Comparison of ENCODE assay signal across 8 cellular contexts in the genomic region with DNA sequence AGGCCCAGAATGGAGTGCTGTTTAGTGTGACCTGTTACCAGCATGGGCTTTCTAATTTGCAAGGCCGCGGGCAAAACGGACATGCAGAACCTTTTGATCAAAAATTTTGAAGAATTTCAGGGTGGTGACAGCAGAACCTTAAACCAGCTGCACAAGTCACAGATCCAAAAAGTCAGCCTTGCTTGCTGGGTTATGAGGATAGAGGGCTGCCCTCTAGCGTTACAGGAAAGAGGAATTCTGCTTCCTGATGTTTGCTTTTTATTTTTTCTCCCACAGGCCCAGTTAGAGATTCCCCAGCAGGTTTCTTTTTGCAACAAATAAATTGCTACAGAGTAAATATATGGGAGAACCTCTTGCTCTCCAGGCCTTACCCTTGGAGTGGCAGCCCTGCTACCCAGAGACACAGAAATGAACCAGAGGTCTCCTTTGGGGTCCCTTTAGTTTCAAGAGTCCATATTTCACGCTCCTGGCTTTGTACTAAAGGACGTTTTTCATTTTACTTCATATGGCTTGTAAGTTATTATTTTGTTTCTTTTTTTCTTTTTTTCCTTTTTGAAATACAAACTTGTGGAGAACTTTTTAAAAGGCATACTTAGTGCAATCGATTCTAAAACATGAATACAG. TPM values are rescaled to one million over a fixed set of nuclear protein-coding genes. Genes with fewer than 3 reads are reported as not detected.
DNase-seq lines count a peak whose midpoint lies in the region; ATAC-seq and TF ChIP-seq lines count a peak whose summit lies in the region.

No MANE protein-coding gene starts in this region.

- ATAC-seq in HCT116 (no peak), left ventricle myocardium superior (peak; percentile 32), GM21576 (IDR thresholded peaks at IDR 0.05; ENCODE audit: unreplicated experiment) (no peak), HG03520 (IDR thresholded peaks at IDR 0.05; ENCODE audit: unreplicated experiment) (no peak)

- peak; percentile 61 for DNase-seq in AG08395 (ENCODE audit: low spot score)
- no peak for DNase-seq in HCT116 (ENCODE audit: low read depth, low spot score)
- DNase-seq in Peyer's patch, result peak in 1 of 3 donors; percentile 52
- no peak for DNase-seq in left ventricle myocardium superior
- peak; percentile 72 for DNase-seq in testis
- DNase-seq in stimulated activated CD8-positive, alpha-beta memory T cell treated with anti-CD3 and anti-CD28 coated beads, Interleukin-4, amount 100 ng/mL, for 48 hours, result no peak

- no peak for TF ChIP-seq CTCF in HCT116 (IDR thresholded peaks at IDR 0.05 in 2 of 3, conservative IDR thresholded peaks at IDR 0.05 in 1 of 3; ENCODE audit: borderline replicate concordance in 1 of 3, insufficient read depth in 1 of 3, low read depth in 2 of 3, low read length in 2 of 3)
- TF ChIP-seq CTCF in Peyer's patch (IDR thresholded peaks at IDR 0.05), result peak in 4 of 6 experiments; percentile 30 to 59 (median 56)
- TF ChIP-seq CTCF in testis (IDR thresholded peaks at IDR 0.05), result peak; percentile 37 to 60 (median 48)

- no peaks in the 10 kb centered on the region for H3K9me2 ChIP-seq in HCT116 (ENCODE audit: insufficient read depth)

- H3K27me3 ChIP-seq in HCT116 (ENCODE audit: insufficient read depth, low read length) (no peaks in the 10 kb centered on the region), Peyer's patch (peaks cover 0 to 15% of the 10 kb centered on the region in 2 donors), testis (no peaks in the 10 kb centered on the region)

- CTCF ChIA-PET in HCT116 (lab: Charles Lee), result no interaction called here

- H3K9ac ChIP-seq in HCT116 (ENCODE audit: low read length), result no peak overlapping the region

- H3K36me3 ChIP-seq in HCT116 (ENCODE audit: control insufficient read depth in 1 of 2, insufficient read depth in 2 of 2, low read length in 2 of 2) (no peaks in the 10 kb centered on the region), Peyer's patch (no peaks in the 10 kb centered on the region), testis (ENCODE audit: low read depth, missing control alignments) (no peaks in the 10 kb centered on the region)

- TF ChIP-seq POLR2A in HCT116 (IDR thresholded peaks at IDR 0.05; ENCODE audit: borderline replicate concordance, extremely low read depth, insufficient read depth, insufficient read length), result no peak
- TF ChIP-seq POLR2A in Peyer's patch (IDR thresholded peaks at IDR 0.05), result no peak
- TF ChIP-seq POLR2A in testis (IDR thresholded peaks at IDR 0.05), result no peak

- no peaks in the 10 kb centered on the region for H4K20me1 ChIP-seq in HCT116 (ENCODE audit: insufficient read depth)

- POLR2A ChIA-PET in HCT116 (lab: Charles Lee), result no interaction called here

- H3K4me1 ChIP-seq in HCT116 (ENCODE audit: control insufficient read depth in 1 of 2, insufficient read depth in 2 of 2, low read length in 2 of 2) (no peaks in the 10 kb centered on the region), Peyer's patch (peaks cover 0 to 22% (median 0%) of the 10 kb centered on the region in 4 donors), testis (peaks cover 13% of the 10 kb centered on the region)

- no peak overlapping the region for H3K4me2 ChIP-seq in HCT116 (ENCODE audit: low read length)

- H3K27ac ChIP-seq in HCT116 (ENCODE audit: low read depth, low read length), result no peak overlapping the region
- no peak overlapping the region for H3K27ac ChIP-seq in Peyer's patch
- H3K27ac ChIP-seq in testis, result peak overlapping the region; percentile 10 to 55

- no peak overlapping the region for H3K4me3 ChIP-seq in HCT116 (replicated peaks in 1 of 2; ENCODE audit: low read depth in 1 of 2, low read length in 2 of 2)
- no peak overlapping the region for H3K4me3 ChIP-seq in Peyer's patch
- no peak overlapping the region for H3K4me3 ChIP-seq in testis

- RAD21 ChIA-PET in HCT116 (lab: Charles Lee; ENCODE audit: low non-redundant PET in 1 of 2, low total read pairs in 2 of 2, uncharacterized antibody in 2 of 2, unreplicated experiment in 2 of 2), result no interaction called here

- H3K9me3 ChIP-seq in HCT116 (ENCODE audit: control insufficient read depth in 1 of 2, insufficient read depth in 1 of 2, low read depth in 1 of 2, low read length in 2 of 2) (peaks cover 0 to 3% of the 10 kb centered on the region in 2 experiments; a peak in 2 of 4 replicates), Peyer's patch (no peaks in the 10 kb centered on the region), testis (no peaks in the 10 kb centered on the region)

- intact Hi-C loops in HCT116 (cut with micrococcal nuclease) (no loop called here), left ventricle myocardium superior (cut with micrococcal nuclease) (no loop called here), testis (cut with DNase I; ENCODE audit: low total_unique reads) (no loop called here)

- 30 to 33% methylated on average over 6 to 7 of the region's 7 CpGs for WGBS in testis, 2 donors

- no peak overlapping the region for H2AFZ ChIP-seq in HCT116 (ENCODE audit: low read depth, low read length, poor library complexity, severe bottlenecking)

- 0 out of 2 replicates have a peak, but pooled peaks have one; percentile 2 for TF ChIP-seq RAD21 in HCT116 (IDR thresholded peaks at IDR 0.05; ENCODE audit: low read depth)

- no TSS peak for BruUV-seq in HCT116 (replicated peaks; lab: Mats Ljungman, UMichigan)

- no peaks in the 10 kb centered on the region for H3K79me2 ChIP-seq in HCT116 (ENCODE audit: insufficient read depth, low read length)

TF ChIP-seq in HCT116, 20 proteins besides CTCF, POLR2A, EP300 and RAD21:
- TF ChIP-seq ELF1 (IDR thresholded peaks at IDR 0.05; ENCODE audit: borderline replicate concordance, low read depth), result no peak
- no peak for TF ChIP-seq EZH2phosphoT487 (IDR thresholded peaks at IDR 0.05; ENCODE audit: borderline replicate concordance)
- no peak for TF ChIP-seq EGR1 (IDR thresholded peaks at IDR 0.05; ENCODE audit: low read depth)
- TF ChIP-seq SIN3A (IDR thresholded peaks at IDR 0.05; ENCODE audit: low read depth), result no peak
- TF ChIP-seq, protein P1, sequence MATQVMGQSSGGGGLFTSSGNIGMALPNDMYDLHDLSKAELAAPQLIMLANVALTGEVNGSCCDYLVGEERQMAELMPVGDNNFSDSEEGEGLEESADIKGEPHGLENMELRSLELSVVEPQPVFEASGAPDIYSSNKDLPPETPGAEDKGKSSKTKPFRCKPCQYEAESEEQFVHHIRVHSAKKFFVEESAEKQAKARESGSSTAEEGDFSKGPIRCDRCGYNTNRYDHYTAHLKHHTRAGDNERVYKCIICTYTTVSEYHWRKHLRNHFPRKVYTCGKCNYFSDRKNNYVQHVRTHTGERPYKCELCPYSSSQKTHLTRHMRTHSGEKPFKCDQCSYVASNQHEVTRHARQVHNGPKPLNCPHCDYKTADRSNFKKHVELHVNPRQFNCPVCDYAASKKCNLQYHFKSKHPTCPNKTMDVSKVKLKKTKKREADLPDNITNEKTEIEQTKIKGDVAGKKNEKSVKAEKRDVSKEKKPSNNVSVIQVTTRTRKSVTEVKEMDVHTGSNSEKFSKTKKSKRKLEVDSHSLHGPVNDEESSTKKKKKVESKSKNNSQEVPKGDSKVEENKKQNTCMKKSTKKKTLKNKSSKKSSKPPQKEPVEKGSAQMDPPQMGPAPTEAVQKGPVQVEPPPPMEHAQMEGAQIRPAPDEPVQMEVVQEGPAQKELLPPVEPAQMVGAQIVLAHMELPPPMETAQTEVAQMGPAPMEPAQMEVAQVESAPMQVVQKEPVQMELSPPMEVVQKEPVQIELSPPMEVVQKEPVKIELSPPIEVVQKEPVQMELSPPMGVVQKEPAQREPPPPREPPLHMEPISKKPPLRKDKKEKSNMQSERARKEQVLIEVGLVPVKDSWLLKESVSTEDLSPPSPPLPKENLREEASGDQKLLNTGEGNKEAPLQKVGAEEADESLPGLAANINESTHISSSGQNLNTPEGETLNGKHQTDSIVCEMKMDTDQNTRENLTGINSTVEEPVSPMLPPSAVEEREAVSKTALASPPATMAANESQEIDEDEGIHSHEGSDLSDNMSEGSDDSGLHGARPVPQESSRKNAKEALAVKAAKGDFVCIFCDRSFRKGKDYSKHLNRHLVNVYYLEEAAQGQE (IDR thresholded peaks at IDR 0.05; ENCODE audit: low read depth), result no peak
- TF ChIP-seq FOSL1 (IDR thresholded peaks at IDR 0.05; ENCODE audit: low read depth), result no peak
- TF ChIP-seq TCF7L2 (IDR thresholded peaks at IDR 0.05; ENCODE audit: borderline replicate concordance, extremely low read depth, insufficient read depth, insufficient read length), result no peak
- TF ChIP-seq JUND (IDR thresholded peaks at IDR 0.05), result no peak
- TF ChIP-seq, protein P2, sequence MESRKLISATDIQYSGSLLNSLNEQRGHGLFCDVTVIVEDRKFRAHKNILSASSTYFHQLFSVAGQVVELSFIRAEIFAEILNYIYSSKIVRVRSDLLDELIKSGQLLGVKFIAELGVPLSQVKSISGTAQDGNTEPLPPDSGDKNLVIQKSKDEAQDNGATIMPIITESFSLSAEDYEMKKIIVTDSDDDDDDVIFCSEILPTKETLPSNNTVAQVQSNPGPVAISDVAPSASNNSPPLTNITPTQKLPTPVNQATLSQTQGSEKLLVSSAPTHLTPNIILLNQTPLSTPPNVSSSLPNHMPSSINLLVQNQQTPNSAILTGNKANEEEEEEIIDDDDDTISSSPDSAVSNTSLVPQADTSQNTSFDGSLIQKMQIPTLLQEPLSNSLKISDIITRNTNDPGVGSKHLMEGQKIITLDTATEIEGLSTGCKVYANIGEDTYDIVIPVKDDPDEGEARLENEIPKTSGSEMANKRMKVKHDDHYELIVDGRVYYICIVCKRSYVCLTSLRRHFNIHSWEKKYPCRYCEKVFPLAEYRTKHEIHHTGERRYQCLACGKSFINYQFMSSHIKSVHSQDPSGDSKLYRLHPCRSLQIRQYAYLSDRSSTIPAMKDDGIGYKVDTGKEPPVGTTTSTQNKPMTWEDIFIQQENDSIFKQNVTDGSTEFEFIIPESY (IDR thresholded peaks at IDR 0.05; ENCODE audit: extremely low read depth, insufficient replicate concordance, low read length), result no peak
TF ChIP-seq in HCT116: peak in this region for 0.

RNA-seq across cellular contexts. Expression of a gene that starts 3.4 kb away (rescaled TPM):
- total RNA-seq in HCT116 (2021; ENCODE audit: unreplicated experiment) (0.15 TPM), Peyer's patch (10 to 100 TPM in 1 of 4 donors, 1 to 10 TPM in 2, under 1 TPM in 1; 0.53 to 12.4 (median 5.1) TPM), left ventricle myocardium superior (0.17 TPM), testis (10 to 100 TPM in 1 of 2 donors, 1 to 10 TPM in 1; 9.4 to 18.5 TPM)
- polyA plus RNA-seq in HCT116 (2012), result not detected in 2 replicates
- 10.5 TPM for polyA plus RNA-seq in testis (ENCODE audit: insufficient read depth, low read depth, low replicate concordance)

Comparison
In these comparisons a context has a peak if more than half of its experiments do, and no peak if none do; other contexts are left out.
1. DNase-seq: peak in AG08395 (single experiment) and testis (single experiment); none in HCT116 (single experiment), left ventricle myocardium superior (single experiment) and stimulated activated CD8-positive, alpha-beta memory T cell treated with anti-CD3 and anti-CD28 coated beads, Interleukin-4, amount 100 ng/mL, for 48 hours (single experiment).
2. H3K27ac ChIP-seq: peak in testis (2 of 2); none in HCT116 (single experiment) and Peyer's patch (0 of 4).
3. CTCF ChIP-seq: peak in Peyer's patch (4 of 6) and testis (3 of 3); none in HCT116 (0 of 3).